Comparison of ENCODE assay signal across 1 cellular context in the genomic region with DNA sequence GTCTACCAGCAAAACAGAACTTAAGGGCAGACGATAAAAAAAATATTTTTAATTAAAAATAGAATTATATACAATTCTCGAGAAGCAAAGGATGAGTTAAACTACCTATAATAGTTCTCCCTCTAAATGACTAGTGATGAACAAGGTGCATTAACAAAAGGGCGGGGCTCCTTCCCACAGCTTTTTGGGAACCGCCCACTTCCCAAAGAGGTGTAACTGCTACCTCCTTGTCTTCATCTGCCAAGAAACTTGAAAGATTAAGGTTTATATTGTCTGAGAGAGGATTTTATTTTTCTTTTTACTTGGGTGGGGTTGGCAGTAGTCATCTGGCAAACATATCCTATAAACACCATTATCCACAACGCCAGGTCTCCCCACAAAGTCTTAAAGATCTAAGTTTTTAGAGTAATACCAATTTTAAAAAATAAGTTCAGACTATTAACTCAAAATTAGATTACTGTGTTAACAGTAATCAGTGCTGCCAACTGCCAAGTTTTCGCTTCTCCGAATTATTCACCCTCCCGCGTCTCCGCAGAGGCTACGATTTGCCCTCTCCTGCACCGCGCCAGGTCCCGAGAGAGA.
TF ChIP-seq lines count a peak whose summit lies in the region.

No MANE protein-coding gene starts in this region.

TF ChIP-seq in H1, 55 proteins besides CTCF, POLR2A, EP300 and RAD21:
- TF ChIP-seq TEAD4 (IDR thresholded peaks at IDR 0.05; ENCODE audit: low read depth, low read length) (no peak), BCL11A (IDR thresholded peaks at IDR 0.05; ENCODE audit: low read depth in 2 of 2, low read length in 2 of 2) (no peak), CTBP2 (IDR thresholded peaks at IDR 0.05; ENCODE audit: borderline replicate concordance, insufficient read depth, insufficient read length, low read length) (no peak)
